25 cellular contexts compared by ENCODE assay signal in genomic region chr12:112711026-112711425, GRCh38.
"Had no signal": no experiment of that assay in that cellular context is flagged by ENCODE, and none has a peak within 500 bp of the region (broad histone marks: within the 10 kb centered on the region; RNA-seq: fewer than 3 reads in every experiment).

No MANE protein-coding gene starts in this region.

- H3K27me3 ChIP-seq: right atrium auricular region, sigmoid colon, transverse colon had no signal

- H3K9me3 Mint-ChIP-seq: immature natural killer cell; natural killer cell treated with Interleukin-12 subunit alpha and Interleukin-12 subunit beta and Interleukin-15 and Interleukin-18, amount 100 ng/mL, for 72 hours had no signal

- H3K4me1 ChIP-seq: esophagus muscularis mucosa, gastroesophageal sphincter, right atrium auricular region, sigmoid colon, stomach, transverse colon had no signal

- FAIRE-seq: kidney had no signal

- H3K27ac Mint-ChIP-seq: immature natural killer cell; natural killer cell treated with Interleukin-12 subunit alpha and Interleukin-12 subunit beta and Interleukin-15 and Interleukin-18, amount 100 ng/mL, for 72 hours; stimulated activated naive B cell treated with anti-CD40 and anti-IgM and Interleukin-4, amounts not matched to agents 10 μg/mL and 1 μg/mL and 100 μg/mL, for 72 hours had no signal

- H3K36me3 Mint-ChIP-seq: immature natural killer cell; natural killer cell treated with Interleukin-12 subunit alpha and Interleukin-12 subunit beta and Interleukin-15 and Interleukin-18, amount 100 ng/mL, for 72 hours had no signal

- H3K9me3 ChIP-seq: esophagus muscularis mucosa, gastroesophageal sphincter, right atrium auricular region, sigmoid colon, stomach, thoracic aorta, transverse colon had no signal

- H3K27ac ChIP-seq: dorsolateral prefrontal cortex, esophagus muscularis mucosa, gastroesophageal sphincter, right atrium auricular region, sigmoid colon, skin epidermis, stomach, thoracic aorta, transverse colon had no signal

- H3K4me1 Mint-ChIP-seq: immature natural killer cell had no signal

- ATAC-seq: gastroesophageal sphincter; left colon; left ventricle myocardium superior; natural killer cell treated with Interleukin-12 subunit alpha and Interleukin-12 subunit beta and Interleukin-15 and Interleukin-18, amount 100 ng/mL, for 72 hours; stimulated activated naive B cell treated with anti-CD40 and anti-IgM and Interleukin-4, amounts not matched to agents 10 μg/mL and 1 μg/mL and 100 μg/mL, for 72 hours had no signal

- H3K36me3 ChIP-seq: esophagus muscularis mucosa, gastroesophageal sphincter, right atrium auricular region, sigmoid colon, stomach, thoracic aorta, transverse colon had no signal

- H3K4me3 Mint-ChIP-seq: immature natural killer cell; natural killer cell treated with Interleukin-12 subunit alpha and Interleukin-12 subunit beta and Interleukin-15 and Interleukin-18, amount 100 ng/mL, for 72 hours; stimulated activated naive B cell treated with anti-CD40 and anti-IgM and Interleukin-4, amounts not matched to agents 10 μg/mL and 1 μg/mL and 100 μg/mL, for 72 hours had no signal

- H3K4me3 ChIP-seq: dorsolateral prefrontal cortex, esophagus muscularis mucosa, gastroesophageal sphincter, lung, right atrium auricular region, sigmoid colon, skin epidermis, stomach, thoracic aorta, transverse colon had no signal

- DNase-seq: cortex of kidney; dorsolateral prefrontal cortex; effector CD8-positive, alpha-beta T cell; glutamatergic neuron; immature natural killer cell; kidney; left colon; left ventricle myocardium superior; mesenchymal stem cell; midbrain; posterior cingulate gyrus; sigmoid colon; stimulated activated CD4-positive, alpha-beta T cell treated with anti-CD3 and anti-CD28 coated beads, Interleukin-2, amount 100 ng/mL, for 24 hours; stimulated activated CD4-positive, alpha-beta T cell treated with anti-CD3 and anti-CD28 coated beads, Interleukin-4, amount 100 ng/mL, for 4 hours; stimulated activated naive B cell treated with anti-CD40 and anti-IgM and Interleukin-4, amounts not matched to agents 10 μg/mL and 1 μg/mL and 100 μg/mL, for 72 hours; stomach; substantia nigra; transverse colon had no signal
